8 cellular contexts compared by ENCODE assay signal in the genomic region with DNA sequence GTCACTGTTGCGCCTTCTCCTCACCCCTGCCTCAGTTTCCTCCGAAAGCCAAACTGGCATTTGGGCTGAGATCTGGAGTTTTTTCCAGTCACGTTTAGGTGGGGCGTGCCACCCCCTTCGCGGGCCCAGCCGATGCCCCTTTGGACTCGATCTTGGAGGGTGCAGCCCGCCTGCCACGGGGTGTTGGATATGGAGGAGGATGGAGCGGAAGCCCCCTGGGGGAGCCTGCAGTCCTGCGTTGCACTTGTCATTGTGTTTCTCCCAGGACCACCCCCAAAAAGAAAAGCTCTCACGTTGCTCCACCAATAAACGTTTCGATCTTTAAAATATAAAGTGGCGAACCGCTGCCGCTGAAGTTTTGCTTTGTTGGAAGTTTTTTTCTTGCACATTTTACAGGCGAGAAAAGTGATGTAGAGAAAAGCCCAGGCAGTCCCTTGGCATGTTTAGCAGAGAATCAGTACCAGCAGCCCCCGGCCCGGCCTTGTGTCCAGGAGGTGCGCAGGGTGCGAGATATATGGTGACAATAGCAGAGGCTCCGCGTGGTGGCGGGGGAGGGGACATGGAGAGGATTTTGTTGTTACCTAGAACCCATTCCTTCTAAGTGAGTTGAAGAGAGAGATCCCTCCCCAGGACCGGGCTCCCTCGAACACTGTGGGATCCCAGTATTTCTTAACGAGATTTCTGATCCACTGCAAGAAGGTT. TPM values are rescaled to one million over a fixed set of nuclear protein-coding genes. Genes with fewer than 3 reads are reported as not detected.
DNase-seq lines count a peak whose midpoint lies in the region; ATAC-seq and TF ChIP-seq lines count a peak whose summit lies in the region.

No MANE protein-coding gene starts in this region.

- peaks cover 0 to 48% (median 4%) of the 10 kb centered on the region in 3 donors for H3K27me3 ChIP-seq in psoas muscle (ENCODE audit: insufficient read depth in 3 of 3, low read length in 2 of 3)

- no peak overlapping the region for H3K27ac ChIP-seq in psoas muscle

- intact Hi-C loops in psoas muscle (cut with DNase I) = no loop called here

- no peak for ATAC-seq in psoas muscle

- no peaks in the 10 kb centered on the region for H3K36me3 ChIP-seq in psoas muscle (ENCODE audit: insufficient read depth in 1 of 2, low read depth in 1 of 2)

- H3K4me3 ChIP-seq in fibroblast of villous mesenchyme (ENCODE audit: low read depth, low read length) = peak overlapping the region; percentile 95
- H3K4me3 ChIP-seq in psoas muscle = peak overlapping the region; percentile 72

- 5 to 7% (median 6%) methylated on average over 29 of the region's 29 CpGs for WGBS in psoas muscle, 3 donors

- H3K4me1 ChIP-seq in psoas muscle = no peaks in the 10 kb centered on the region

- DNase-seq in NCI-H82 (lab: John Stamatoyannopoulos, UW) (peak; percentile 70), NCI-H82 treated with DMSO at 0.1 percent for 48 hours (lab: John Stamatoyannopoulos, UW; ENCODE audit: unreplicated experiment) (no peak), fibroblast of villous mesenchyme (ENCODE audit: low read depth) (no peak), psoas muscle (no peak), NCI-H146 treated with DMSO at 0.1 percent for 48 hours (lab: John Stamatoyannopoulos, UW; ENCODE audit: unreplicated experiment) (no peak), NCI-H187 treated with DMSO at 0.1 percent for 48 hours (lab: John Stamatoyannopoulos, UW) (no peak), NCI-H2196 treated with DMSO at 0.1 percent for 48 hours (lab: John Stamatoyannopoulos, UW; ENCODE audit: unreplicated experiment) (no peak)
- peak; percentile 22 to 32 for DNase-seq in activated CD4-positive, alpha-beta T cell treated with anti-CD3 and anti-CD28 coated beads, Interleukin-2, amount 50 U/mL, for 48 hours

- H3K9me3 ChIP-seq in psoas muscle = no peaks in the 10 kb centered on the region

- TF ChIP-seq CTCF in fibroblast of villous mesenchyme (IDR thresholded peaks at IDR 0.05; ENCODE audit: insufficient read depth, low read depth, low read length) (no peak), psoas muscle (IDR thresholded peaks at IDR 0.05) (no peak)

RNA-seq across cellular contexts. Expression of gene F2R, which starts 0.7 kb away (rescaled TPM):
- total RNA-seq in fibroblast of villous mesenchyme = 117 and 144 TPM in 2 replicates
- total RNA-seq in psoas muscle = 1 to 10 TPM; 1.3 to 3.5 (median 1.9) TPM
- 1 to 10 TPM; 1.1 to 2.3 (median 2.0) TPM for polyA plus RNA-seq in psoas muscle

Comparison
In these comparisons a context has a peak if more than half of its experiments do, and no peak if none do; other contexts are left out.
1. DNase-seq: peak in NCI-H82 (single experiment) and activated CD4-positive, alpha-beta T cell treated with anti-CD3 and anti-CD28 coated beads, Interleukin-2, amount 50 U/mL, for 48 hours (2 of 2); none in NCI-H82 treated with DMSO at 0.1 percent for 48 hours (single experiment), fibroblast of villous mesenchyme (single experiment), psoas muscle (0 of 2), NCI-H146 treated with DMSO at 0.1 percent for 48 hours (single experiment), NCI-H187 treated with DMSO at 0.1 percent for 48 hours (single experiment) and NCI-H2196 treated with DMSO at 0.1 percent for 48 hours (single experiment).
2. RNA of gene F2R, which starts 0.7 kb away (total RNA-seq): 117 to 144 TPM in fibroblast of villous mesenchyme; 1.3 to 3.5 TPM in psoas muscle; every median in the first group is over 10 times any median in the second.